Comparison of ENCODE assay signal across 27 cellular contexts in genomic region chr14:74407801-74408154, GRCh38. TPM values are rescaled to one million over a fixed set of nuclear protein-coding genes. Genes with fewer than 3 reads are reported as not detected.
"Had no signal": no experiment of that assay in that cellular context is flagged by ENCODE, and none has a peak within 500 bp of the region (broad histone marks: within the 10 kb centered on the region; RNA-seq: fewer than 3 reads in every experiment).

No MANE protein-coding gene starts in this region.

- H3K36me3 ChIP-seq: esophagus squamous epithelium, gastroesophageal sphincter, neutrophil, spleen, stomach, thoracic aorta, transverse colon had no signal

- DNase-seq: effector memory CD4-positive, alpha-beta T cell; esophagus squamous epithelium; foreskin fibroblast; left colon; left ventricle myocardium superior; mesenchymal stem cell; naive B cell; spleen; stimulated activated CD4-positive, alpha-beta T cell treated with anti-CD3 and anti-CD28 coated beads, Interleukin-2, amount 100 ng/mL, for 24 hours; stimulated activated CD4-positive, alpha-beta T cell treated with anti-CD3 and anti-CD28 coated beads, Interleukin-4, amount 100 ng/mL, for 4 hours; stimulated activated naive CD4-positive, alpha-beta T cell; stomach; substantia nigra; transverse colon had no signal

- H2AFZ ChIP-seq: hepatocyte had no signal

- H3K36me3 Mint-ChIP-seq: naive B cell had no signal

- H3K79me2 ChIP-seq: hepatocyte had no signal

- H3K4me1 ChIP-seq: esophagus squamous epithelium, transverse colon had no signal

- H3K9me3 ChIP-seq: esophagus squamous epithelium, gastroesophageal sphincter, neutrophil, spleen, stomach, thoracic aorta, transverse colon had no signal

- H3K4me3 Mint-ChIP-seq: naive B cell had no signal

- H3K27ac ChIP-seq: epithelial cell of prostate, esophagus squamous epithelium, gastroesophageal sphincter, hepatocyte, neutrophil, spleen, stomach, thoracic aorta, transverse colon had no signal

- H3K9me3 Mint-ChIP-seq: naive B cell, nephron had no signal

- ATAC-seq: gastroesophageal sphincter, left colon, left ventricle myocardium superior, sciatic nerve had no signal

- H3K4me2 ChIP-seq: hepatocyte had no signal

- H3K4me3 ChIP-seq: esophagus squamous epithelium, gastroesophageal sphincter, hepatocyte, lung, spleen, stomach, thoracic aorta, transverse colon had no signal

RNA-seq across cellular contexts. Expression of gene SYNDIG1L, which starts 18.2 kb away (rescaled TPM):
- total RNA-seq: hepatocyte, kidney epithelial cell, left colon, osteoblast, pulmonary artery endothelial cell, stomach, urinary bladder had no signal
- polyA plus RNA-seq: hepatocyte, stomach had no signal

RNA-seq across cellular contexts. Expression of gene VRTN, which starts 59.5 kb away (rescaled TPM):
- total RNA-seq: esophagus squamous epithelium, gastroesophageal sphincter, kidney epithelial cell, left colon, left ventricle myocardium superior, osteoblast, pulmonary artery endothelial cell, sciatic nerve, skeletal muscle tissue, spleen, stomach, thoracic aorta, transverse colon, urinary bladder had no signal
- polyA plus RNA-seq: hepatocyte, lung, stomach, urinary bladder had no signal
